10 cellular contexts compared by ENCODE assay signal in genomic region chr22:41848468-41848867, GRCh38. TPM values are rescaled to one million over a fixed set of nuclear protein-coding genes. Genes with fewer than 3 reads are reported as not detected.
DNase-seq lines count a peak whose midpoint lies in the region; ATAC-seq and TF ChIP-seq lines count a peak whose summit lies in the region.
"Had no signal": no experiment of that assay in that cellular context is flagged by ENCODE, and none has a peak within 500 bp of the region (broad histone marks: within the 10 kb centered on the region; RNA-seq: fewer than 3 reads in every experiment).

No MANE protein-coding gene starts in this region.

- in situ Hi-C loops in GM23248 (cut with MboI), result no loop called here

- H3K36me3 ChIP-seq in GM23248 (ENCODE audit: low read depth), result no peaks in the 10 kb centered on the region
- no peaks in the 10 kb centered on the region for H3K36me3 ChIP-seq in sigmoid colon
- H3K36me3 ChIP-seq in suprapubic skin, result peaks cover 3% of the 10 kb centered on the region

- no peak overlapping the region for H3K4me2 ChIP-seq in GM23248 (ENCODE audit: unreplicated experiment)

- no peak overlapping the region for H2AFZ ChIP-seq in GM23248

- intact Hi-C loops in sigmoid colon (cut with DNase I), result no loop called here

- TF ChIP-seq POLR2A in sigmoid colon (IDR thresholded peaks at IDR 0.05), result no peak
- no peak for TF ChIP-seq POLR2A in suprapubic skin (IDR thresholded peaks at IDR 0.05)

- DNase-seq in GM23248 (peak; percentile 44), SIG-M5 treated with dmso at 0.1 percent for 504 hours (lab: John Stamatoyannopoulos, UW; ENCODE audit: unreplicated experiment) (peak; percentile 94), fibroblast of villous mesenchyme (ENCODE audit: low read depth) (peak; percentile 84), sigmoid colon (peak; percentile 72), NCI-H1417 (lab: John Stamatoyannopoulos, UW) (no peak), suprapubic skin (ENCODE audit: low spot score in 2 of 2) (no peak)

- H3K4me1 ChIP-seq in GM23248 (ENCODE audit: insufficient read depth), result no peaks in the 10 kb centered on the region
- peaks cover 0 to 24% (median 3%) of the 10 kb centered on the region in 4 donors for H3K4me1 ChIP-seq in sigmoid colon
- H3K4me1 ChIP-seq in suprapubic skin, result peaks cover 54% of the 10 kb centered on the region

- H3K9me3 ChIP-seq in GM23248 (ENCODE audit: low read depth), result no peaks in the 10 kb centered on the region
- H3K9me3 ChIP-seq in sigmoid colon, result no peaks in the 10 kb centered on the region
- H3K9me3 ChIP-seq in suprapubic skin, result no peaks in the 10 kb centered on the region

- H3K27ac ChIP-seq in GM23248 (no peak overlapping the region), sigmoid colon (no peak overlapping the region), suprapubic skin (no peak overlapping the region)
- H3K27ac ChIP-seq: VCaP had no signal

- no peak for TF ChIP-seq CTCF in fibroblast of villous mesenchyme (IDR thresholded peaks at IDR 0.05; ENCODE audit: insufficient read depth, low read depth, low read length)
- peak in 1 of 4 experiments; percentile 17 for TF ChIP-seq CTCF in sigmoid colon (IDR thresholded peaks at IDR 0.05)
- peak in 1 of 2 donors; percentile 17 for TF ChIP-seq CTCF in suprapubic skin (IDR thresholded peaks at IDR 0.05)

- no peak for TF ChIP-seq EP300 in sigmoid colon (IDR thresholded peaks at IDR 0.05)
- no peak for TF ChIP-seq EP300 in suprapubic skin (IDR thresholded peaks at IDR 0.05)

- H3K27me3 ChIP-seq in GM23248 (replicated peaks; ENCODE audit: insufficient read depth) (no peaks in the 10 kb centered on the region), sigmoid colon (no peaks in the 10 kb centered on the region), suprapubic skin (no peaks in the 10 kb centered on the region)

- no peaks in the 10 kb centered on the region for H3K9me2 ChIP-seq in GM23248 (ENCODE audit: insufficient read depth)

- H4K20me1 ChIP-seq in GM23248 (ENCODE audit: insufficient read depth), result no peaks in the 10 kb centered on the region

- peaks cover 99% of the 10 kb centered on the region for H3K79me2 ChIP-seq in GM23248 (ENCODE audit: insufficient read depth)

- H3F3A ChIP-seq in GM23248 (ENCODE audit: insufficient read depth), result no peaks in the 10 kb centered on the region

- ATAC-seq in HG03039 (IDR thresholded peaks at IDR 0.05; ENCODE audit: unreplicated experiment) (no peak), GM21390 (IDR thresholded peaks at IDR 0.05; ENCODE audit: unreplicated experiment) (no peak)
- ATAC-seq: activated naive CD4-positive, alpha-beta T cell treated with anti-CD3 and anti-CD28 coated beads, Interleukin-2, amount 50 U/mL, for 72 hours had no signal

- 48 to 50% methylated on average over 5 of the region's 5 CpGs for WGBS in GM23248 (ENCODE audit: low coverage in 1 of 2, low lambda C conversion rate in 2 of 2, missing lambda C conversion rate in 2 of 2), 2 experiments
- WGBS in sigmoid colon, 2 donors, result 13 to 48% methylated on average over 5 of the region's 5 CpGs
- 53% methylated on average over 5 of the region's 5 CpGs for WGBS in suprapubic skin

- no peak overlapping the region for H3K9ac ChIP-seq in GM23248

- H3K4me3 ChIP-seq in GM23248 (no peak overlapping the region), fibroblast of villous mesenchyme (ENCODE audit: low read depth, low read length) (no peak overlapping the region), sigmoid colon (no peak overlapping the region), suprapubic skin (no peak overlapping the region)

RNA-seq across cellular contexts. Expression of gene SREBF2, which starts 15.6 kb away (rescaled TPM):
- total RNA-seq in GM23248 (2014; rRNA removed; shearing (Covaris generic)), result 26.5 and 31.9 TPM in 2 replicates
- 23.6 and 25.0 TPM in 2 replicates for polyA plus RNA-seq in GM23248 (2016; fragmentation: Nextera tagmentation; extraction: Ambion mirVana)
- total RNA-seq in fibroblast of villous mesenchyme, result 83.3 and 104 TPM in 2 replicates
- 10 to 100 TPM; 25.2 to 51.0 (median 33.4) TPM for total RNA-seq in sigmoid colon
- polyA plus RNA-seq in sigmoid colon, result 100 to 1,000 TPM in 1 of 3 donors, 10 to 100 TPM in 2; 13.8 to 132 (median 15.3) TPM
- 100 to 1,000 TPM in 3 of 4 donors, 10 to 100 TPM in 1; 97.5 to 160 (median 146) TPM for total RNA-seq in suprapubic skin

RNA-seq across cellular contexts. Expression of gene CCDC134, which starts 48.0 kb away (rescaled TPM):
- total RNA-seq in GM23248 (2014; rRNA removed; shearing (Covaris generic)), result 3.9 and 4.0 TPM in 2 replicates
- polyA plus RNA-seq in GM23248 (2016; fragmentation: Nextera tagmentation; extraction: Ambion mirVana) (4.4 and 5.3 TPM in 2 replicates), sigmoid colon (1 to 10 TPM in 2 of 3 donors, under 1 TPM in 1; 0.60 to 6.1 (median 3.0) TPM)
- total RNA-seq in fibroblast of villous mesenchyme (11.3 and 16.0 TPM in 2 replicates), sigmoid colon (1 to 10 TPM; 4.5 to 8.6 (median 7.9) TPM), suprapubic skin (10 to 100 TPM; 10.1 to 22.0 (median 15.2) TPM)

Comparison
In these comparisons a context has a peak if more than half of its experiments do, and no peak if none do; other contexts are left out.
1. DNase-seq: peak in GM23248 (single experiment), SIG-M5 treated with dmso at 0.1 percent for 504 hours (single experiment), fibroblast of villous mesenchyme (single experiment) and sigmoid colon (single experiment); none in NCI-H1417 (0 of 3) and suprapubic skin (0 of 2).